ENCODE assay signal across 8 cellular contexts in the genomic region with DNA sequence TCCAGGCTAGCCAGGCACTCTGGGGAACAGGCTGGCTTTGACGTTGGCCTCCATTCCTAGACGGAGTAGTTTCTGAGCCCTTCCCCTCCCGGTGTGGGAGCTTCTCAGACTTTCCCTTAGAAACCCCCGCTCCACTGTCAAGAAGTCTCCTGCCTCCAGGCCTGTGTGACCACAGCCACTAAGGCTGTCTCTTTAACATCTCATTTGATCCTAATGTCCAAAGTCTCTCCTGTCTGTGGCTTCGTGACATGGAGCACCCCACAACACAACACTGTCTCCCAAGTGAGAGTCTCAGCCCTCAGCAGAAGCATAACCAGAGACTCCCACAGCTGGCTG. TPM values are rescaled to one million over a fixed set of nuclear protein-coding genes. Genes with fewer than 3 reads are reported as not detected.
DNase-seq lines count a peak whose midpoint lies in the region; ATAC-seq and TF ChIP-seq lines count a peak whose summit lies in the region.

No MANE protein-coding gene starts in this region.

- H4K91ac ChIP-seq in mesenchymal stem cell (ENCODE audit: low read length), result peak overlapping the region; percentile 99

- peak overlapping the region; percentile 64 to 88 for H3K4ac ChIP-seq in mesenchymal stem cell (ENCODE audit: low read depth in 1 of 2, low read length in 2 of 2)

- peaks cover 71% of the 10 kb centered on the region for H3K4me1 Mint-ChIP-seq in activated T-helper 1 cell treated with anti-CD3 and anti-CD28 coated beads, Interleukin-12 subunit alpha, Interleukin-12 subunit beta, Interleukin-2, Interleukin-4 antibody, amounts not matched to agents 30 ng/mL and 10 ng/mL and 1 ng/mL, durations not matched to agents 14 hours and 24 hours and 36 hours (ENCODE audit: low read depth)

- no peak for TF ChIP-seq CTCF in A673 (conservative IDR thresholded peaks at IDR 0.05; ENCODE audit: low read depth, low read length)

- intact Hi-C loops in A673 (cut with micrococcal nuclease; ENCODE audit: unreplicated experiment), result no loop called here
- intact Hi-C loops in activated T-helper 1 cell treated with anti-CD3 and anti-CD28 coated beads, Interleukin-12 subunit alpha, Interleukin-12 subunit beta, Interleukin-2, Interleukin-4 antibody, amounts not matched to agents 30 ng/mL and 10 ng/mL and 1 ng/mL, durations not matched to agents 14 hours and 24 hours and 36 hours (cut with micrococcal nuclease), result loop anchor here (1.0 kb wide), 2 partner anchors 33 to 39 kb away; no protein-coding TSS in a partner anchor

- peak overlapping the region; percentile 94 for H3K4me3 Mint-ChIP-seq in activated T-helper 1 cell treated with anti-CD3 and anti-CD28 coated beads, Interleukin-12 subunit alpha, Interleukin-12 subunit beta, Interleukin-2, Interleukin-4 antibody, amounts not matched to agents 30 ng/mL and 10 ng/mL and 1 ng/mL, durations not matched to agents 14 hours and 24 hours and 36 hours

- H2BK12ac ChIP-seq in mesenchymal stem cell (ENCODE audit: low read length in 2 of 2), result peak overlapping the region; percentile 49 to 83

- no peaks in the 10 kb centered on the region for H3K9me3 Mint-ChIP-seq in activated T-helper 1 cell treated with anti-CD3 and anti-CD28 coated beads, Interleukin-12 subunit alpha, Interleukin-12 subunit beta, Interleukin-2, Interleukin-4 antibody, amounts not matched to agents 30 ng/mL and 10 ng/mL and 1 ng/mL, durations not matched to agents 14 hours and 24 hours and 36 hours

- CTCF ChIA-PET in A673 (lab: Charles Lee), result no interaction called here

- H3K27me3 ChIP-seq in A673 (replicated peaks; ENCODE audit: insufficient read depth, low read depth, low read length, poor library complexity) (no peaks in the 10 kb centered on the region), mesenchymal stem cell (ENCODE audit: control insufficient read depth in 1 of 2, insufficient read depth in 1 of 2, low read length in 2 of 2) (no peaks in the 10 kb centered on the region)

- H2BK15ac ChIP-seq in mesenchymal stem cell (ENCODE audit: low read depth, poor library complexity, severe bottlenecking), result peak overlapping the region; percentile 96

- no peaks in the 10 kb centered on the region for H3K27me3 Mint-ChIP-seq in activated T-helper 1 cell treated with anti-CD3 and anti-CD28 coated beads, Interleukin-12 subunit alpha, Interleukin-12 subunit beta, Interleukin-2, Interleukin-4 antibody, amounts not matched to agents 30 ng/mL and 10 ng/mL and 1 ng/mL, durations not matched to agents 14 hours and 24 hours and 36 hours (ENCODE audit: insufficient read depth)

- peaks cover 19% of the 10 kb centered on the region for H3K79me1 ChIP-seq in mesenchymal stem cell (replicated peaks; ENCODE audit: low read length, poor library complexity, severe bottlenecking)

- ATAC-seq in GM21717 (IDR thresholded peaks at IDR 0.05; ENCODE audit: unreplicated experiment), result peak; percentile 6
- no peak for ATAC-seq in HG03196 (IDR thresholded peaks at IDR 0.05; ENCODE audit: unreplicated experiment)
- no peak for ATAC-seq in HG03045 (IDR thresholded peaks at IDR 0.05; ENCODE audit: unreplicated experiment)

- H3K4me3 ChIP-seq in A673 (ENCODE audit: low read depth, low read length, poor library complexity, severe bottlenecking) (no peak overlapping the region), mesenchymal stem cell (ENCODE audit: insufficient read depth in 1 of 2, low read depth in 1 of 2, low read length in 2 of 2) (peak overlapping the region in 1 of 2 experiments; percentile 54)

- DNase-seq in A673 (ENCODE audit: low spot score) (no peak), mesenchymal stem cell (no peak), NCI-H1105 treated with DMSO at 0.1 percent for 48 hours (lab: John Stamatoyannopoulos, UW) (no peak), UCSD-AML1 (lab: John Stamatoyannopoulos, UW; ENCODE audit: unreplicated experiment) (no peak)
- no peak for DNase-seq in activated T-helper 1 cell treated with anti-CD3 and anti-CD28 coated beads, Interleukin-12 subunit alpha, Interleukin-12 subunit beta, Interleukin-2, Interleukin-4 antibody, amounts not matched to agents 30 ng/mL and 10 ng/mL and 1 ng/mL, durations not matched to agents 14 hours and 24 hours and 36 hours (ENCODE audit: low spot score)

- H3K4me2 ChIP-seq in mesenchymal stem cell (ENCODE audit: low read length, poor library complexity, severe bottlenecking), result peak overlapping the region; percentile 47

- H3K36me3 ChIP-seq in A673 (ENCODE audit: insufficient read depth, low read length, poor library complexity, severe bottlenecking) (peaks cover 22% of the 10 kb centered on the region), mesenchymal stem cell (ENCODE audit: control insufficient read depth in 1 of 2, insufficient read depth in 2 of 2, low read depth in 1 of 2, low read length in 2 of 2) (peaks cover 38 to 41% of the 10 kb centered on the region in 2 experiments)

- no peaks in the 10 kb centered on the region for H3K9me3 ChIP-seq in A673 (ENCODE audit: low read depth, low read length, poor library complexity, severe bottlenecking)
- no peaks in the 10 kb centered on the region for H3K9me3 ChIP-seq in mesenchymal stem cell (ENCODE audit: control insufficient read depth, low read length)

- WGBS in mesenchymal stem cell, result 12% methylated on average over 5 of the region's 5 CpGs

- POLR2A ChIA-PET in A673 (lab: Charles Lee; ENCODE audit: low non-redundant PET), result no interaction called here

- peak overlapping the region; percentile 94 for H4K8ac ChIP-seq in mesenchymal stem cell (ENCODE audit: low read length)

- H3K27ac ChIP-seq in A673 (ENCODE audit: low read depth, low read length, poor library complexity, severe bottlenecking), result peak overlapping the region; percentile 73
- peak overlapping the region; percentile 98 for H3K27ac ChIP-seq in mesenchymal stem cell (ENCODE audit: low read length, poor library complexity, severe bottlenecking)

- peak overlapping the region; percentile 89 for H2BK5ac ChIP-seq in mesenchymal stem cell (ENCODE audit: low read depth, low read length, poor library complexity, severe bottlenecking)

- no peak overlapping the region for H3K23ac ChIP-seq in mesenchymal stem cell (ENCODE audit: low read length in 2 of 2)

- H3K14ac ChIP-seq in mesenchymal stem cell (ENCODE audit: low read length in 2 of 2), result peak overlapping the region in 1 of 2 experiments; percentile 50

- peak overlapping the region; percentile 88 for H2AK5ac ChIP-seq in mesenchymal stem cell (ENCODE audit: low read length, severe bottlenecking)

- H3K27ac Mint-ChIP-seq in activated T-helper 1 cell treated with anti-CD3 and anti-CD28 coated beads, Interleukin-12 subunit alpha, Interleukin-12 subunit beta, Interleukin-2, Interleukin-4 antibody, amounts not matched to agents 30 ng/mL and 10 ng/mL and 1 ng/mL, durations not matched to agents 14 hours and 24 hours and 36 hours, result peak overlapping the region; percentile 97

- H2BK120ac ChIP-seq in mesenchymal stem cell (ENCODE audit: low read depth, low read length), result peak overlapping the region; percentile 93

- no TSS peak for BruUV-seq in A673 (replicated peaks; lab: Mats Ljungman, UMichigan)

- peaks cover 51% of the 10 kb centered on the region for H3K4me1 ChIP-seq in A673 (ENCODE audit: insufficient read depth, low read length, poor library complexity, severe bottlenecking)
- H3K4me1 ChIP-seq in mesenchymal stem cell (ENCODE audit: control insufficient read depth, insufficient read depth, low read depth, low read length), result peaks cover 48% of the 10 kb centered on the region

- H3K9ac ChIP-seq in mesenchymal stem cell (ENCODE audit: low read length), result peak overlapping the region; percentile 68

- peak overlapping the region; percentile 85 to 93 for H3K18ac ChIP-seq in mesenchymal stem cell (ENCODE audit: low read depth in 1 of 2, low read length in 2 of 2)

- H3K36me3 Mint-ChIP-seq in activated T-helper 1 cell treated with anti-CD3 and anti-CD28 coated beads, Interleukin-12 subunit alpha, Interleukin-12 subunit beta, Interleukin-2, Interleukin-4 antibody, amounts not matched to agents 30 ng/mL and 10 ng/mL and 1 ng/mL, durations not matched to agents 14 hours and 24 hours and 36 hours (ENCODE audit: low read depth), result peaks cover 71% of the 10 kb centered on the region

- no peak overlapping the region for H2AFZ ChIP-seq in mesenchymal stem cell (ENCODE audit: low read depth, low read length)

RNA-seq across cellular contexts. Expression of a gene that starts 6.0 kb away (rescaled TPM):
- total RNA-seq in A673 (2021), result 7.1 and 9.7 TPM in 2 replicates
- total RNA-seq in activated T-helper 1 cell treated with anti-CD3 and anti-CD28 coated beads, Interleukin-12 subunit alpha, Interleukin-12 subunit beta, Interleukin-2, Interleukin-4 antibody, amounts not matched to agents 30 ng/mL and 10 ng/mL and 1 ng/mL, durations not matched to agents 14 hours and 24 hours and 36 hours, result 33.4 and 34.3 TPM in 2 replicates
- polyA plus RNA-seq in mesenchymal stem cell (2013, experiment 1 of 2), result 16.6 TPM
- polyA plus RNA-seq in mesenchymal stem cell (2013, experiment 2 of 2), result 15.6 TPM

RNA-seq across cellular contexts. Expression of a gene that starts 39.9 kb away (rescaled TPM):
- 1.4 and 2.1 TPM in 2 replicates for total RNA-seq in A673 (2021)
- 0.83 and 1.0 TPM in 2 replicates for total RNA-seq in activated T-helper 1 cell treated with anti-CD3 and anti-CD28 coated beads, Interleukin-12 subunit alpha, Interleukin-12 subunit beta, Interleukin-2, Interleukin-4 antibody, amounts not matched to agents 30 ng/mL and 10 ng/mL and 1 ng/mL, durations not matched to agents 14 hours and 24 hours and 36 hours
- 3.1 TPM for polyA plus RNA-seq in mesenchymal stem cell (2013, experiment 1 of 2)
- 2.8 TPM for polyA plus RNA-seq in mesenchymal stem cell (2013, experiment 2 of 2)

RNA-seq across cellular contexts. Expression of a gene that starts 39.9 kb away (rescaled TPM):
- total RNA-seq in A673 (2021), result 24.3 and 29.2 TPM in 2 replicates
- 26.6 and 35.6 TPM in 2 replicates for total RNA-seq in activated T-helper 1 cell treated with anti-CD3 and anti-CD28 coated beads, Interleukin-12 subunit alpha, Interleukin-12 subunit beta, Interleukin-2, Interleukin-4 antibody, amounts not matched to agents 30 ng/mL and 10 ng/mL and 1 ng/mL, durations not matched to agents 14 hours and 24 hours and 36 hours
- polyA plus RNA-seq in mesenchymal stem cell (2013, experiment 1 of 2), result 26.3 TPM
- 24.9 TPM for polyA plus RNA-seq in mesenchymal stem cell (2013, experiment 2 of 2)

RNA-seq across cellular contexts. Expression of a gene that starts 45.1 kb away (rescaled TPM):
- total RNA-seq in A673 (2021), result not detected in 2 replicates
- 2.4 and 3.0 TPM in 2 replicates for total RNA-seq in activated T-helper 1 cell treated with anti-CD3 and anti-CD28 coated beads, Interleukin-12 subunit alpha, Interleukin-12 subunit beta, Interleukin-2, Interleukin-4 antibody, amounts not matched to agents 30 ng/mL and 10 ng/mL and 1 ng/mL, durations not matched to agents 14 hours and 24 hours and 36 hours
- 0.08 TPM for polyA plus RNA-seq in mesenchymal stem cell (2013, experiment 1 of 2)
- polyA plus RNA-seq in mesenchymal stem cell (2013, experiment 2 of 2), result 0.03 TPM
